In the genomic region with DNA sequence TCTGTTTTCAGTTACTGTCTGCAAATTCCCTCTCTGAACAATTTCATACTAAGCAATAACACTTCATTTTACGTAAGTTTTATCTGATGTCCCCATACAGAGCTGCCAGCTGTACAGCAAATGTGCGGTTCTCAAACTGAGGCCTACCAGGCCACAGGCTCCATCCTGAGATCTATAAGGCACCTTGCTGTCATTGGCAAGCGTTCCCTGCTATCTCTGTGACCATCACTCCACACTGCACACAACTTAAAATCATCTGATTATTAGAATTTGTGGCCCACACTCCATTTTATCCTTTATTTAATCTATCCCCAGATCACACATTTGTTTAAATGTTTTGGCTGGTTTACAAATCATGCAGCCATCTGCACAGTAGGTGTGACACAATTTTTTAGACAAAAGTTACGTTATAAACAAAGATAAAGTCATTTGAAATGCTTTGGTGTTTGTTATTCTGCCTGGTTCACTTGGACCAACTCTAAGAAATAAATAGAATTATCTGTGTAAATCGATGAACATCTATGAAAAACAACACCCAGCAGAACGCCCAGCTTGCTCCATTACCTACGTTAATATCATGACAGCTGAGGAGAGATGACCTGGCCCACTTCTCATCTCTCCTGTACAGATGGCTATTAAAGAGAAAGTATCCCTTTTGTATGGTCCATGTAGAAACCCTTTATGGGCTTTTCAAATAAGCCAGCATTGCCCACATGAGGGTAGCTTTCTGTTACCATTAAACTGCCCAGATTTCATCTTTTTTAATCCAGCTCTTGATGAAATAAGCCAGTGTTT, we compare ENCODE assay signal across 25 cellular contexts.
"Had no signal": no experiment of that assay in that cellular context is flagged by ENCODE, and none has a peak within 500 bp of the region (broad histone marks: within the 10 kb centered on the region; RNA-seq: fewer than 3 reads in every experiment).

No MANE protein-coding gene starts in this region.

- H3K4me2 ChIP-seq: smooth muscle cell had no signal

- H3K4me1 ChIP-seq: adrenal gland, ascending aorta, colonic mucosa, testis, vagina had no signal

- H3K27me3 ChIP-seq: adrenal gland, ascending aorta, colonic mucosa, dorsolateral prefrontal cortex, heart right ventricle, testis, vagina had no signal

- H3K9me3 ChIP-seq: adrenal gland, ascending aorta, colonic mucosa, heart right ventricle, mucosa of descending colon, testis, vagina had no signal

- ATAC-seq: activated CD8-positive, alpha-beta T cell treated with anti-CD3 and anti-CD28 coated beads, Interleukin-2, amount 10 ng/mL, durations not matched to agents 7 days and 5 days; activated T-helper 17 cell treated with anti-CD3 and anti-CD28 coated beads, Interleukin-2, amount 50 U/mL, for 72 hours; heart right ventricle; left cardiac atrium; mucosa of descending colon; sciatic nerve had no signal

- H3K27ac ChIP-seq: adrenal gland, ascending aorta, colonic mucosa, heart right ventricle, testis, vagina, WERI-Rb-1 had no signal

- DNase-seq: activated CD4-positive, alpha-beta T cell treated with anti-CD3 and anti-CD28 coated beads for 1 hour; activated CD4-positive, alpha-beta T cell treated with anti-CD3 and anti-CD28 coated beads, Interleukin-2, amount 50 U/mL, for 1 hour; activated CD8-positive, alpha-beta T cell treated with anti-CD3 and anti-CD28 coated beads, Interleukin-2, amount 10 ng/mL, durations not matched to agents 7 days and 5 days; activated naive CD4-positive, alpha-beta T cell; activated T-cell treated with anti-CD3 and anti-CD28 coated beads, Interleukin-2, amount 50 U/mL, for 1 hour; central memory CD4-positive, alpha-beta T cell; colonic mucosa; dorsolateral prefrontal cortex; heart right ventricle; islet precursor cell; left cardiac atrium; mesendoderm; mucosa of descending colon; occipital lobe; stimulated activated CD4-positive, alpha-beta T cell treated with anti-CD3 and anti-CD28 coated beads, Interleukin-4, amount 100 ng/mL, for 1 hour; stimulated activated naive CD4-positive, alpha-beta T cell; testis; trophoblast cell; WERI-Rb-1 had no signal

- H3K36me3 ChIP-seq: adrenal gland, ascending aorta, colonic mucosa, vagina, WERI-Rb-1 had no signal

- H3K4me3 ChIP-seq: ascending aorta, colonic mucosa, dorsolateral prefrontal cortex, heart right ventricle, mucosa of descending colon, smooth muscle cell, testis, vagina had no signal
